Comparison of ENCODE assay signal across 12 cellular contexts in genomic region chr1:32991386-32991785, GRCh38. TPM values are rescaled to one million over a fixed set of nuclear protein-coding genes. Genes with fewer than 3 reads are reported as not detected.
DNase-seq lines count a peak whose midpoint lies in the region; ATAC-seq and TF ChIP-seq lines count a peak whose summit lies in the region.
"Had no signal": no experiment of that assay in that cellular context is flagged by ENCODE, and none has a peak within 500 bp of the region (broad histone marks: within the 10 kb centered on the region; RNA-seq: fewer than 3 reads in every experiment).

No MANE protein-coding gene starts in this region.

- no peaks in the 10 kb centered on the region for H3K27me3 Mint-ChIP-seq in activated T-cell treated with anti-CD3 and anti-CD28 coated beads, Interleukin-2, amount 50 U/mL, for 24 hours
- H3K27me3 Mint-ChIP-seq in activated T-cell treated with anti-CD3 and anti-CD28 coated beads, Interleukin-2, amount 50 U/mL, for 4 hours (ENCODE audit: low read depth): no peaks in the 10 kb centered on the region

- no peak for TF ChIP-seq CTCF in thyroid gland (IDR thresholded peaks at IDR 0.05)

- H3K9me3 Mint-ChIP-seq in activated T-cell treated with anti-CD3 and anti-CD28 coated beads, Interleukin-2, amount 50 U/mL, for 24 hours: no peaks in the 10 kb centered on the region
- H3K9me3 Mint-ChIP-seq in activated T-cell treated with anti-CD3 and anti-CD28 coated beads, Interleukin-2, amount 50 U/mL, for 4 hours: no peaks in the 10 kb centered on the region

- no peak for TF ChIP-seq POLR2A in thyroid gland (IDR thresholded peaks at IDR 0.05)

- WGBS in thyroid gland, 2 donors: 50 to 75% methylated on average over 4 to 5 of the region's 5 CpGs

- peaks cover 37 to 54% of the 10 kb centered on the region in 2 donors for H3K4me1 ChIP-seq in thyroid gland

- DNase-seq in activated T-cell treated with anti-CD3 and anti-CD28 coated beads, Interleukin-2, amount 50 U/mL, for 24 hours: no peak
- no peak for DNase-seq in activated T-cell treated with anti-CD3 and anti-CD28 coated beads, Interleukin-2, amount 50 U/mL, for 4 hours
- DNase-seq in T1000 (lab: John Stamatoyannopoulos, UW) (peak; percentile 20), kidney glomerular epithelial cell (lab: John Stamatoyannopoulos, UW) (peak; percentile 74), thyroid gland (no peak), posterior vena cava (ENCODE audit: low spot score) (no peak), SKM-1 treated with dmso at 0.1 percent for 144 hours (lab: John Stamatoyannopoulos, UW; ENCODE audit: unreplicated experiment) (no peak), GDM1 (lab: John Stamatoyannopoulos, UW) (no peak)
- DNase-seq: KG1; mesendoderm; NCI-H524; stimulated activated CD4-positive, alpha-beta T cell treated with anti-CD3 and anti-CD28 coated beads, Interleukin-12 subunit alpha, Interleukin-12 subunit beta, amount 100 ng/mL, for 4 hours had no signal

- no peak overlapping the region for H3K4me3 ChIP-seq in thyroid gland (replicated peaks in 1 of 3)

- ATAC-seq in activated T-cell treated with anti-CD3 and anti-CD28 coated beads, Interleukin-2, amount 50 U/mL, for 4 hours: no peak

- H3K27ac ChIP-seq in thyroid gland: peak overlapping the region; percentile 82 to 88 (median 84)

- H3K36me3 Mint-ChIP-seq in activated T-cell treated with anti-CD3 and anti-CD28 coated beads, Interleukin-2, amount 50 U/mL, for 24 hours (ENCODE audit: low read depth): peaks cover 3% of the 10 kb centered on the region
- H3K36me3 Mint-ChIP-seq in activated T-cell treated with anti-CD3 and anti-CD28 coated beads, Interleukin-2, amount 50 U/mL, for 4 hours (ENCODE audit: insufficient read depth): peaks cover 2% of the 10 kb centered on the region

- H3K9me3 ChIP-seq in thyroid gland: no peaks in the 10 kb centered on the region

- no peaks in the 10 kb centered on the region for H3K36me3 ChIP-seq in thyroid gland

- intact Hi-C loops in thyroid gland (cut with DNase I): no loop called here
- intact Hi-C loops in posterior vena cava (cut with DNase I): no loop called here

- no peak overlapping the region for H3K4me3 Mint-ChIP-seq in activated T-cell treated with anti-CD3 and anti-CD28 coated beads, Interleukin-2, amount 50 U/mL, for 24 hours
- H3K4me3 Mint-ChIP-seq in activated T-cell treated with anti-CD3 and anti-CD28 coated beads, Interleukin-2, amount 50 U/mL, for 4 hours: no peak overlapping the region

- peaks cover 46% of the 10 kb centered on the region for H3K4me1 Mint-ChIP-seq in activated T-cell treated with anti-CD3 and anti-CD28 coated beads, Interleukin-2, amount 50 U/mL, for 24 hours (ENCODE audit: low read depth)
- H3K4me1 Mint-ChIP-seq in activated T-cell treated with anti-CD3 and anti-CD28 coated beads, Interleukin-2, amount 50 U/mL, for 4 hours (ENCODE audit: low read depth): peaks cover 41% of the 10 kb centered on the region

- H3K27me3 ChIP-seq in thyroid gland: no peaks in the 10 kb centered on the region

- H3K27ac Mint-ChIP-seq in activated T-cell treated with anti-CD3 and anti-CD28 coated beads, Interleukin-2, amount 50 U/mL, for 24 hours: peak overlapping the region; percentile 44

RNA-seq across cellular contexts. Expression of gene RNF19B, which starts 26.8 kb away (rescaled TPM):
- 10 to 100 TPM; 21.4 to 32.9 (median 23.9) TPM for total RNA-seq in activated T-cell treated with anti-CD3 and anti-CD28 coated beads, Interleukin-2, amount 50 U/mL, for 4 hours
- 10 to 100 TPM; 13.6 to 24.6 (median 22.4) TPM for total RNA-seq in thyroid gland
- total RNA-seq in posterior vena cava: 100 to 1,000 TPM in 1 of 2 donors, 10 to 100 TPM in 1; 40.3 to 101 TPM

RNA-seq across cellular contexts. Expression of gene AK2, which starts 45.3 kb away (rescaled TPM):
- total RNA-seq in activated T-cell treated with anti-CD3 and anti-CD28 coated beads, Interleukin-2, amount 50 U/mL, for 4 hours: 100 to 1,000 TPM; 320 to 346 (median 334) TPM
- total RNA-seq in thyroid gland (100 to 1,000 TPM; 214 to 308 (median 256) TPM), posterior vena cava (10 to 100 TPM; 82.4 to 83.9 TPM)

Comparison
In these comparisons a context has a peak if more than half of its experiments do, and no peak if none do; other contexts are left out.
1. DNase-seq: peak in T1000 (single experiment) and kidney glomerular epithelial cell (single experiment); none in activated T-cell treated with anti-CD3 and anti-CD28 coated beads, Interleukin-2, amount 50 U/mL, for 24 hours (single experiment), activated T-cell treated with anti-CD3 and anti-CD28 coated beads, Interleukin-2, amount 50 U/mL, for 4 hours (single experiment), thyroid gland (0 of 2), posterior vena cava (single experiment), SKM-1 treated with dmso at 0.1 percent for 144 hours (single experiment) and GDM1 (single experiment).